ENCODE assay signal across 8 cellular contexts in genomic region chr14:95533391-95533821, GRCh38. TPM values are rescaled to one million over a fixed set of nuclear protein-coding genes. Genes with fewer than 3 reads are reported as not detected.
A peak's percentile ranks its signal among the peaks of the same experiment; 100 is the strongest.
DNase-seq lines count a peak whose midpoint lies in the region; ATAC-seq, FAIRE-seq and TF ChIP-seq lines count a peak whose summit lies in the region.

No MANE protein-coding gene starts in this region.

- H4K20me1 ChIP-seq in GM12878 (ENCODE audit: control insufficient read depth, insufficient read depth) = 0 out of 2 replicates have a peak, but pooled peaks cover 2% of the 10 kb centered on the region

- TF ChIP-seq CTCF in GM12878 (IDR thresholded peaks at IDR 0.05 in 2 of 3, conservative IDR thresholded peaks at IDR 0.05 in 1 of 3; ENCODE audit: control insufficient read depth in 2 of 3, extremely low read depth in 1 of 3, insufficient read depth in 1 of 3, low read depth in 3 of 3, low read length in 3 of 3) (no peak), vagina (IDR thresholded peaks at IDR 0.05) (no peak)

- peaks cover 72% of the 10 kb centered on the region for H3K79me2 ChIP-seq in GM12878 (ENCODE audit: control insufficient read depth, insufficient read depth, low read length)

- H3K4me3 ChIP-seq in GM12878 = peak overlapping the region; percentile 93
- H3K4me3 ChIP-seq in vagina = peak overlapping the region; percentile 94 to 96

- no peak for TF ChIP-seq EP300 in GM12878 (IDR thresholded peaks at IDR 0.05; ENCODE audit: borderline replicate concordance in 1 of 2, control insufficient read depth in 1 of 2, low read depth in 2 of 2, low read length in 2 of 2)

- no TSS peak for BruUV-seq in GM12878 (replicated peaks; lab: Mats Ljungman, UMichigan)

- H3K4me1 ChIP-seq in GM12878 (ENCODE audit: control insufficient read depth, insufficient read depth, low read length) = peaks cover 8% of the 10 kb centered on the region; the same call in 1 of the 2 replicates
- peaks cover 71% of the 10 kb centered on the region for H3K4me1 ChIP-seq in vagina

- in situ Hi-C loops in GM12878 (cut with MboI) = loop anchor here (5.0 kb wide), 1 partner anchor 91 kb away; no protein-coding TSS in a partner anchor

- intact Hi-C loops in GM12878 (cut with micrococcal nuclease; ENCODE audit: unreplicated experiment) (loop anchor here (5.0 to 10.0 kb wide), 2 partner anchors 36 to 379 kb away; partner anchors contain the start of gene DICER1), vagina (cut with DNase I) (loop anchor here (10.0 kb wide), 1 partner anchor 219 kb away; the partner anchor contains the start of gene CLMN)

- RAD21 ChIA-PET in GM12878 (lab: Charles Lee; ENCODE audit: unreplicated experiment) = interaction anchor here (0.7 to 2.3 kb wide), 5 partner anchors 11 to 106 kb away, joined by 3 to 10 read pairs (median 4); no protein-coding TSS in a partner anchor

- peak overlapping the region; percentile 87 for H3K27ac ChIP-seq in GM12878 (ENCODE audit: control insufficient read depth, insufficient read depth)
- peak overlapping the region; percentile 85 for H3K27ac ChIP-seq in vagina

- under 1% methylated on average over 10 of the region's 10 CpGs for WGBS in GM12878 (ENCODE audit: insufficient coverage, insufficient replicate concordance, low lambda C conversion rate, missing lambda C conversion rate)

- POLR2A ChIA-PET in GM12878 (lab: Charles Lee) = interaction anchor here (0.6 to 1.9 kb wide), 5 partner anchors 15 to 1544 kb away, joined by 3 to 8 read pairs (median 4); partner anchors contain the start of gene SYNE3

- SMC1A ChIA-PET in GM12878 (lab: Charles Lee; ENCODE audit: uncharacterized antibody, unreplicated experiment) = interaction anchor here (0.8 to 4.0 kb wide), 7 partner anchors 13 to 91 kb away, joined by 3 to 25 read pairs (median 4); partner anchors contain the start of gene SYNE3

- peak overlapping the region; percentile 91 for H3K9ac ChIP-seq in GM12878 (ENCODE audit: control insufficient read depth, insufficient read depth, low read length)

- CTCF ChIA-PET in GM12878 (lab: Yijun Ruan, JAX) = interaction anchor here (0.6 to 12.1 kb wide), 7 partner anchors 10 to 111 kb away, joined by 3 to 118 read pairs (median 7); no protein-coding TSS in a partner anchor

- H3K9me3 ChIP-seq in GM12878 (replicated peaks; ENCODE audit: control insufficient read depth, insufficient read depth, low read length) = no peaks in the 10 kb centered on the region
- no peaks in the 10 kb centered on the region for H3K9me3 ChIP-seq in vagina

- ATAC-seq in GM12878 (peak; percentile 2), GM21723 (IDR thresholded peaks at IDR 0.05; ENCODE audit: unreplicated experiment) (no peak)

- peak; percentile 41 for DNase-seq in stimulated activated CD4-positive, alpha-beta T cell treated with anti-CD3 and anti-CD28 coated beads, Interleukin-15, amount 100 ng/mL, for 24 hours
- no peak for DNase-seq in stimulated activated CD4-positive, alpha-beta T cell treated with anti-CD3 and anti-CD28 coated beads, Interleukin-1b, Interleukin-23, amount 100 ng/mL, for 48 hours
- DNase-seq in NCI-H748 (lab: John Stamatoyannopoulos, UW; ENCODE audit: unreplicated experiment) (peak; percentile 93), GM12878 (ENCODE audit: low read depth, low spot score) (no peak), lung microvascular endothelial cell (ENCODE audit: low read depth in 2 of 2) (peak; percentile 75 to 78), vagina (ENCODE audit: extremely low spot score in 2 of 2) (no peak), medulla oblongata (ENCODE audit: extremely low spot score) (no peak)

- peak overlapping the region; percentile 20; the same call in 1 of the 2 replicates for H2AFZ ChIP-seq in GM12878 (ENCODE audit: control insufficient read depth, low read depth, low read length)

- no peaks in the 10 kb centered on the region for H3K27me3 ChIP-seq in GM12878 (replicated peaks in 1 of 2; ENCODE audit: control insufficient read depth in 2 of 2, insufficient read depth in 2 of 2, low read length in 1 of 2)
- no peaks in the 10 kb centered on the region for H3K27me3 ChIP-seq in vagina

- no peak for FAIRE-seq in GM12878 (lab: Jason Lieb, UNC)

- TF ChIP-seq RAD21 in GM12878 (IDR thresholded peaks at IDR 0.05; ENCODE audit: insufficient read depth, low read depth, low read length) = no peak

- peak overlapping the region; percentile 93 for H3K4me2 ChIP-seq in GM12878 (ENCODE audit: control insufficient read depth, insufficient read depth)

- H3K36me3 ChIP-seq in GM12878 (ENCODE audit: control insufficient read depth in 2 of 2, insufficient read depth in 2 of 2, low read length in 1 of 2) (no peaks in the 10 kb centered on the region; a peak in 1 of 4 replicates), vagina (no peaks in the 10 kb centered on the region)

- TF ChIP-seq POLR2A in GM12878 (IDR thresholded peaks at IDR 0.05; ENCODE audit: low read depth, low read length) = 0 out of 2 replicates have a peak, but pooled peaks have one; percentile 27
- TF ChIP-seq POLR2A in vagina (IDR thresholded peaks at IDR 0.05) = no peak

TF ChIP-seq in GM12878, 131 proteins besides CTCF, POLR2A, EP300 and RAD21 (continues in another document):
- TF ChIP-seq MYC (IDR thresholded peaks at IDR 0.05; ENCODE audit: insufficient read depth, insufficient read length, insufficient replicate concordance, low read length, severe bottlenecking) = no peak
- TF ChIP-seq RCOR1 (conservative IDR thresholded peaks at IDR 0.05; ENCODE audit: low read depth, low read length) = no peak
- TF ChIP-seq CHD4 (IDR thresholded peaks at IDR 0.05) = no peak
- no peak for TF ChIP-seq HSF1 (IDR thresholded peaks at IDR 0.05; ENCODE audit: low read depth, low read length)

RNA-seq across cellular contexts. Expression of gene GLRX5, which starts 1.4 kb away (rescaled TPM):
- total RNA-seq in GM12878 (2013; cell fraction: nucleolus; rRNA removed) = 4.1 and 4.4 TPM in 2 replicates
- total RNA-seq in GM12878 (2014; rRNA removed) (60.4 and 66.9 TPM in 2 replicates), GM12878 (2014; rRNA removed; fragmentation: Illumina TruSeq; extraction: Trizol) (57.9 and 58.5 TPM in 2 replicates), GM12878 (2021) (48.2 and 53.8 TPM in 2 replicates), lung microvascular endothelial cell (31.8 and 32.9 TPM in 2 replicates), vagina (20.4 TPM)
- 38.1 TPM for polyA plus RNA-seq in GM12878 (2011; ENCODE audit: low read depth)
- polyA plus RNA-seq in GM12878 (2011; rRNA removed) (60.9 and 71.4 TPM in 2 replicates), GM12878 (2014; fragmentation: Illumina TruSeq; extraction: Trizol) (71.2 and 82.5 TPM in 2 replicates), GM12878 (2014; fragmentation: Nextera tagmentation; extraction: Ambion mirVana) (10 to 100 TPM; 13.7 to 28.8 TPM), GM12878 (2014; rRNA removed) (53.0 and 56.8 TPM in 2 replicates), GM12878 (2016; fragmentation: Nextera tagmentation; extraction: Ambion mirVana) (100 to 1,000 TPM in 1 of 2 experiments, 10 to 100 TPM in 1; 12.8 to 139 TPM)
- 23.4 and 28.6 TPM in 2 replicates for polyA plus RNA-seq in GM12878 (2011; cell fraction: cytosol; rRNA removed)
- polyA plus RNA-seq in GM12878 (2011; cell fraction: nucleus; rRNA removed) = 11.2 and 13.0 TPM in 2 replicates
- polyA plus RNA-seq in GM12878 (2012) = 30.1 and 36.5 TPM in 2 replicates
- 13.3 and 15.7 TPM in 2 replicates for polyA minus RNA-seq in GM12878 (2011; rRNA and poly(A)+ RNA removed)
- polyA minus RNA-seq in GM12878 (2011; cell fraction: cytosol; rRNA and poly(A)+ RNA removed) = 8.0 and 9.5 TPM in 2 replicates
- polyA minus RNA-seq in GM12878 (2011; cell fraction: nucleus; rRNA and poly(A)+ RNA removed) = 3.6 and 7.3 TPM in 2 replicates

RNA-seq across cellular contexts. Expression of gene SYNE3, which starts 17.0 kb away (rescaled TPM):
- total RNA-seq in GM12878 (2013; cell fraction: nucleolus; rRNA removed) = 85.2 and 87.1 TPM in 2 replicates
- total RNA-seq in GM12878 (2014; rRNA removed) (18.5 and 20.0 TPM in 2 replicates), GM12878 (2014; rRNA removed; fragmentation: Illumina TruSeq; extraction: Trizol) (16.2 and 16.7 TPM in 2 replicates), GM12878 (2021) (40.0 and 44.1 TPM in 2 replicates), lung microvascular endothelial cell (12.0 and 12.5 TPM in 2 replicates), vagina (27.0 TPM)
- 3.2 TPM for polyA plus RNA-seq in GM12878 (2011; ENCODE audit: low read depth)
- polyA plus RNA-seq in GM12878 (2011; rRNA removed) (9.2 and 13.7 TPM in 2 replicates), GM12878 (2014; fragmentation: Illumina TruSeq; extraction: Trizol) (11.4 and 12.9 TPM in 2 replicates), GM12878 (2014; fragmentation: Nextera tagmentation; extraction: Ambion mirVana) (1 to 10 TPM; 1.4 TPM), GM12878 (2014; rRNA removed) (16.3 and 17.2 TPM in 2 replicates), GM12878 (2016; fragmentation: Nextera tagmentation; extraction: Ambion mirVana) (10 to 100 TPM; 11.6 to 13.0 TPM)
- polyA plus RNA-seq in GM12878 (2011; cell fraction: cytosol; rRNA removed) = 8.8 and 9.1 TPM in 2 replicates
- polyA plus RNA-seq in GM12878 (2011; cell fraction: nucleus; rRNA removed) = 35.2 and 47.8 TPM in 2 replicates
- 5.3 and 5.8 TPM in 2 replicates for polyA plus RNA-seq in GM12878 (2012)
- 23.6 and 27.6 TPM in 2 replicates for polyA minus RNA-seq in GM12878 (2011; rRNA and poly(A)+ RNA removed)
- polyA minus RNA-seq in GM12878 (2011; cell fraction: cytosol; rRNA and poly(A)+ RNA removed) = 11.1 and 11.3 TPM in 2 replicates
- 21.9 and 38.7 TPM in 2 replicates for polyA minus RNA-seq in GM12878 (2011; cell fraction: nucleus; rRNA and poly(A)+ RNA removed)

Comparison
In these comparisons a context has a peak if more than half of its experiments do, and no peak if none do; other contexts are left out.
1. DNase-seq: peak in stimulated activated CD4-positive, alpha-beta T cell treated with anti-CD3 and anti-CD28 coated beads, Interleukin-15, amount 100 ng/mL, for 24 hours (single experiment), NCI-H748 (single experiment) and lung microvascular endothelial cell (2 of 2); none in stimulated activated CD4-positive, alpha-beta T cell treated with anti-CD3 and anti-CD28 coated beads, Interleukin-1b, Interleukin-23, amount 100 ng/mL, for 48 hours (single experiment), GM12878 (single experiment), vagina (0 of 2) and medulla oblongata (single experiment).